ENCODE assay signal across 8 cellular contexts in the genomic region with DNA sequence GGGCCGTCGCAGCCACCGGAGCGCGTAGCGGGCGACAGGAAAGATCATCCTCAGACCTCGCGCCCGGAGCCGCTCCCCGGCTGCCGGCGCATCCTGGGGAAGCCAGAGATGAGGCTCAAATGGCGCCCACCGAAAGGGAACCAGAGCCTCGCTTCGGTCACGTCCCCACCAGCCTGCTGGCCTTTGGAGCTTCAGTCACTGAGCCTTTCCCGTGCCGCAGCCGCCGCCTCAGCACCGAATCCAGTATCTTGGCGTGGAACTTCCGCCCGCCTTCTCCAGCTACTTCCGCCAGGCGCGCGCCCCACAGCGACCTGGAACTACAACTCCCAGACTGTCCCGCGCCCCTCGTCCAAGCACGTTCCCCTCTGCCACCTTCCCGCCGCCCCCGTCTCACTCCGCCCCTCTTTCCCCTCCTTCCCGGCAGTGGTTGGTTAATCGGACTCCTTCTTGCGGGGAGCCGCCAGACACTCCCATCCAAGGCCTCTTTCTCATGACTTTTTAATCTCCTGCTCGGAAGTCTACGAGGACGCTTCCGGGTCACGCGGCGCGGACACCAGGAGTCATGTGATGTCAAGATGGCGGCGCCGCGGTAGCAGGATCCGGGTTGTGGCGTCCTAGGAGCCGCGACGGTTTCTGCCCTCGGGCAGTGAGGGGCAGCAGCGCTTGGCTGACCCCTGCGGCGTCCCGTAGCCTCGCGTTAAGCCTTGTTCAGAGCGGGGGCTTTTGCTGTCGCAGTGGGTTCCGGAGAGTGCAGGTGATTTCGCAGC. TPM values are rescaled to one million over a fixed set of nuclear protein-coding genes. Genes with fewer than 3 reads are reported as not detected.
A peak's percentile ranks its signal among the peaks of the same experiment; 100 is the strongest.
DNase-seq lines count a peak whose midpoint lies in the region; ATAC-seq and TF ChIP-seq lines count a peak whose summit lies in the region.

A gene with protein sequence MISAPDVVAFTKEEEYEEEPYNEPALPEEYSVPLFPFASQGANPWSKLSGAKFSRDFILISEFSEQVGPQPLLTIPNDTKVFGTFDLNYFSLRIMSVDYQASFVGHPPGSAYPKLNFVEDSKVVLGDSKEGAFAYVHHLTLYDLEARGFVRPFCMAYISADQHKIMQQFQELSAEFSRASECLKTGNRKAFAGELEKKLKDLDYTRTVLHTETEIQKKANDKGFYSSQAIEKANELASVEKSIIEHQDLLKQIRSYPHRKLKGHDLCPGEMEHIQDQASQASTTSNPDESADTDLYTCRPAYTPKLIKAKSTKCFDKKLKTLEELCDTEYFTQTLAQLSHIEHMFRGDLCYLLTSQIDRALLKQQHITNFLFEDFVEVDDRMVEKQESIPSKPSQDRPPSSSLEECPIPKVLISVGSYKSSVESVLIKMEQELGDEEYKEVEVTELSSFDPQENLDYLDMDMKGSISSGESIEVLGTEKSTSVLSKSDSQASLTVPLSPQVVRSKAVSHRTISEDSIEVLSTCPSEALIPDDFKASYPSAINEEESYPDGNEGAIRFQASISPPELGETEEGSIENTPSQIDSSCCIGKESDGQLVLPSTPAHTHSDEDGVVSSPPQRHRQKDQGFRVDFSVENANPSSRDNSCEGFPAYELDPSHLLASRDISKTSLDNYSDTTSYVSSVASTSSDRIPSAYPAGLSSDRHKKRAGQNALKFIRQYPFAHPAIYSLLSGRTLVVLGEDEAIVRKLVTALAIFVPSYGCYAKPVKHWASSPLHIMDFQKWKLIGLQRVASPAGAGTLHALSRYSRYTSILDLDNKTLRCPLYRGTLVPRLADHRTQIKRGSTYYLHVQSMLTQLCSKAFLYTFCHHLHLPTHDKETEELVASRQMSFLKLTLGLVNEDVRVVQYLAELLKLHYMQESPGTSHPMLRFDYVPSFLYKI (plus strand): TSS at position 563 of the 767 bp plus-strand sequence. CDS start 497 bp downstream, outside the sequence.
A gene with protein sequence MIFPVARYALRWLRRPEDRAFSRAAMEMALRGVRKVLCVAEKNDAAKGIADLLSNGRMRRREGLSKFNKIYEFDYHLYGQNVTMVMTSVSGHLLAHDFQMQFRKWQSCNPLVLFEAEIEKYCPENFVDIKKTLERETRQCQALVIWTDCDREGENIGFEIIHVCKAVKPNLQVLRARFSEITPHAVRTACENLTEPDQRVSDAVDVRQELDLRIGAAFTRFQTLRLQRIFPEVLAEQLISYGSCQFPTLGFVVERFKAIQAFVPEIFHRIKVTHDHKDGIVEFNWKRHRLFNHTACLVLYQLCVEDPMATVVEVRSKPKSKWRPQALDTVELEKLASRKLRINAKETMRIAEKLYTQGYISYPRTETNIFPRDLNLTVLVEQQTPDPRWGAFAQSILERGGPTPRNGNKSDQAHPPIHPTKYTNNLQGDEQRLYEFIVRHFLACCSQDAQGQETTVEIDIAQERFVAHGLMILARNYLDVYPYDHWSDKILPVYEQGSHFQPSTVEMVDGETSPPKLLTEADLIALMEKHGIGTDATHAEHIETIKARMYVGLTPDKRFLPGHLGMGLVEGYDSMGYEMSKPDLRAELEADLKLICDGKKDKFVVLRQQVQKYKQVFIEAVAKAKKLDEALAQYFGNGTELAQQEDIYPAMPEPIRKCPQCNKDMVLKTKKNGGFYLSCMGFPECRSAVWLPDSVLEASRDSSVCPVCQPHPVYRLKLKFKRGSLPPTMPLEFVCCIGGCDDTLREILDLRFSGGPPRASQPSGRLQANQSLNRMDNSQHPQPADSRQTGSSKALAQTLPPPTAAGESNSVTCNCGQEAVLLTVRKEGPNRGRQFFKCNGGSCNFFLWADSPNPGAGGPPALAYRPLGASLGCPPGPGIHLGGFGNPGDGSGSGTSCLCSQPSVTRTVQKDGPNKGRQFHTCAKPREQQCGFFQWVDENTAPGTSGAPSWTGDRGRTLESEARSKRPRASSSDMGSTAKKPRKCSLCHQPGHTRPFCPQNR (minus strand): TSS at position 264 of the 767 bp plus-strand sequence. CDS start 216 bp downstream, at position 48.

- H4K20me1 ChIP-seq in mammary epithelial cell (ENCODE audit: insufficient read depth, low read length) = no peaks in the 10 kb centered on the region

- peak within 1 kb of the TSS; percentile 85 for H3K4me2 ChIP-seq in mammary epithelial cell (ENCODE audit: insufficient read depth, low read depth, low read length)

- no peaks in the 10 kb centered on the region for H3K27me3 ChIP-seq in WERI-Rb-1 (ENCODE audit: insufficient read depth, low read depth, severe bottlenecking)
- no peaks in the 10 kb centered on the region for H3K27me3 ChIP-seq in mammary epithelial cell (ENCODE audit: insufficient read depth, low read length)
- no peaks in the 10 kb centered on the region for H3K27me3 ChIP-seq in iPS-20b (ENCODE audit: insufficient read depth, low read length)

- peaks cover 68% of the 10 kb centered on the region for H3K36me3 ChIP-seq in WERI-Rb-1
- H3K36me3 ChIP-seq in mammary epithelial cell (ENCODE audit: insufficient read depth, low read length) = peaks cover 4% of the 10 kb centered on the region
- H3K36me3 ChIP-seq in iPS-20b (ENCODE audit: insufficient read depth, low read depth, low read length) = peaks cover 55% of the 10 kb centered on the region

- peaks cover 38% of the 10 kb centered on the region for H3K4me1 ChIP-seq in mammary epithelial cell (ENCODE audit: insufficient read depth, low read length)
- H3K4me1 ChIP-seq in iPS-20b (ENCODE audit: insufficient read depth, low read length) = peaks cover 10% of the 10 kb centered on the region

- peak; percentile 62 for ATAC-seq in GM18873 (IDR thresholded peaks at IDR 0.05; ENCODE audit: low FRiP score, unreplicated experiment)
- peak; percentile 78 for ATAC-seq in HG03139 (IDR thresholded peaks at IDR 0.05; ENCODE audit: unreplicated experiment)

- H3K9me3 ChIP-seq in WERI-Rb-1 (ENCODE audit: severe bottlenecking) (no peaks in the 10 kb centered on the region), mammary epithelial cell (replicated peaks; ENCODE audit: insufficient read depth, low read length) (no peaks in the 10 kb centered on the region), iPS-20b (ENCODE audit: insufficient read depth, low read depth, low read length) (no peaks in the 10 kb centered on the region)

- peak within 1 kb of the TSS; percentile 89 for H3K9ac ChIP-seq in mammary epithelial cell (ENCODE audit: insufficient read depth, low read length)
- peak within 1 kb of the TSS; percentile 93 for H3K9ac ChIP-seq in iPS-20b (ENCODE audit: low read depth, low read length)

- dilution Hi-C loops in mammary epithelial cell (cut with HindIII; ENCODE audit: low sequenced_read_pairs) = loop anchor here (5.0 kb wide), 1 partner anchor 63 kb away; no protein-coding TSS in a partner anchor

- H2AFZ ChIP-seq in mammary epithelial cell (ENCODE audit: low read depth, low read length) = peak within 1 kb of the TSS; percentile 96

- TF ChIP-seq CTCF in WERI-Rb-1 (IDR thresholded peaks at IDR 0.05; ENCODE audit: low read depth, low read length) (no peak), mammary epithelial cell (conservative IDR thresholded peaks at IDR 0.05 in 1 of 2, IDR thresholded peaks at IDR 0.05 in 1 of 2; ENCODE audit: extremely low read depth in 1 of 2, insufficient read depth in 1 of 2, low read depth in 1 of 2, low read length in 2 of 2) (no peak)

- H3K79me2 ChIP-seq in mammary epithelial cell (ENCODE audit: insufficient read depth, low read length) = peaks cover 94% of the 10 kb centered on the region

- BruUV-seq in mammary epithelial cell (replicated peaks; lab: Mats Ljungman, UMichigan) = no TSS peak

- intact Hi-C loops in mammary epithelial cell (cut with micrococcal nuclease) = loop anchor here (1.0 to 2.0 kb wide), 4 partner anchors 48 to 98 kb away; a partner anchor contains a TSS

- H3K27ac ChIP-seq in WERI-Rb-1 (peak within 1 kb of the TSS; percentile 90), mammary epithelial cell (ENCODE audit: insufficient read depth, low read depth, low read length) (peak within 1 kb of the TSS; percentile 58), iPS-20b (ENCODE audit: low read length) (peak within 1 kb of the TSS; percentile 60), skin epidermis (peak within 1 kb of the TSS; percentile 88 to 98 (median 94))

- 2% methylated on average over 16 of the region's 72 CpGs for WGBS in mammary epithelial cell (ENCODE audit: low coverage, missing lambda C conversion rate)

- CTCF ChIA-PET in mammary epithelial cell (lab: Charles Lee; ENCODE audit: low non-redundant PET) = no interaction called here

- H3K4me3 ChIP-seq in WERI-Rb-1 (ENCODE audit: low read depth, low read length) = peak within 1 kb of the TSS; percentile 91
- H3K4me3 ChIP-seq in mammary epithelial cell (replicated peaks in 1 of 3; ENCODE audit: insufficient read depth in 1 of 3, low read depth in 2 of 3, low read length in 3 of 3) = peak within 1 kb of the TSS; percentile 50 to 93 (median 91)
- H3K4me3 ChIP-seq in iPS-20b (ENCODE audit: low read length) = peak within 1 kb of the TSS; percentile 97
- H3K4me3 ChIP-seq in skin epidermis = peak within 1 kb of the TSS; percentile 72 to 97 (median 92)

- DNase-seq in ACHN = peak; percentile 98
- peak; percentile 97 for DNase-seq in NCI-H2227 (lab: John Stamatoyannopoulos, UW; ENCODE audit: unreplicated experiment)
- DNase-seq in WERI-Rb-1 = peak; percentile 97
- DNase-seq in mammary epithelial cell = peak; percentile 99

- in situ Hi-C loops in ACHN (cut with HindIII; ENCODE audit: low pct_ligation_motif_present, low pct_unique_long_range_greater_than_20kb, low sequenced_read_pairs) (no loop called here), mammary epithelial cell (cut with MboI; ENCODE audit: low sequenced_read_pairs in 2 of 2) (no loop called here)

RNA-seq across cellular contexts. Expression of the first gene that starts in this region (rescaled TPM):
- total RNA-seq in mammary epithelial cell = 10 to 100 TPM; 15.2 to 21.5 TPM
- 9.7 TPM for polyA plus RNA-seq in mammary epithelial cell
- polyA minus RNA-seq in mammary epithelial cell = 31.2 TPM

RNA-seq across cellular contexts. Expression of the second gene that starts in this region (rescaled TPM):
- 10 to 100 TPM; 27.2 to 36.4 TPM for total RNA-seq in mammary epithelial cell
- polyA plus RNA-seq in mammary epithelial cell = 15.2 TPM
- 71.6 TPM for polyA minus RNA-seq in mammary epithelial cell

Comparison
In these comparisons a context has a peak if more than half of its experiments do, and no peak if none do; other contexts are left out.
1. Peak in every context shown above with its lines: DNase-seq, ATAC-seq, H3K4me3 ChIP-seq and H3K27ac ChIP-seq.